27 cellular contexts compared by ENCODE assay signal in the genomic region with DNA sequence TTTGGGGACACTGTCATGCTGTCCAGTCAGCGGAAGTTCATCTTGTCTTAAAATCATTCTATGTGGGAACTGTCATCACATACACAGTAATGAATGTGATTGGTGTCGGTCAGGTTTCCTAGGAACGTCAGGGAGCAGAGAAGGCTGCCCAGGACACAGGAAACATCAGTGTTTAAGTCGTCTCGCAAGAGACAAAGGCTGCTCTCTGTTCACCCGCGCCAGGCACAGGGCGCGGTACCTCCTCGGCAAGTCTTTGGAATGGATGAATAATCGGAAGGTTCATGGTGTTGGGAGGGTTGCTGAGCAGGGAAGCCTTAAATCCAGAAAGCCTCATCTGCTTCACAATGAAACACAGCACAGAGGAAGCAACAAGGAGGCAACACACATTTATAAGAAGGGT.
"Had no signal": no experiment of that assay in that cellular context is flagged by ENCODE, and none has a peak within 500 bp of the region (broad histone marks: within the 10 kb centered on the region; RNA-seq: fewer than 3 reads in every experiment).

No MANE protein-coding gene starts in this region.

- H3K9me3 Mint-ChIP-seq: natural killer cell treated with Interleukin-12 subunit alpha and Interleukin-12 subunit beta and Interleukin-15 and Interleukin-18, amount 100 ng/mL, for 72 hours; neural crest cell had no signal

- H3K4me3 ChIP-seq: coronary artery, esophagus muscularis mucosa, gastroesophageal sphincter, lung, mucosa of descending colon, psoas muscle, skin epidermis, spleen, suprapubic skin, transverse colon, upper lobe of right lung, uterus had no signal

- H3K4me1 ChIP-seq: esophagus muscularis mucosa, foreskin keratinocyte, gastroesophageal sphincter, psoas muscle, spleen, suprapubic skin, transverse colon, upper lobe of right lung, uterus had no signal

- H3K36me3 ChIP-seq: suprapubic skin, transverse colon, upper lobe of right lung, uterus had no signal

- H3K4me3 Mint-ChIP-seq: mesothelial cell of epicardium; natural killer cell treated with Interleukin-12 subunit alpha and Interleukin-12 subunit beta and Interleukin-15 and Interleukin-18, amount 100 ng/mL, for 72 hours; neural crest cell; stimulated activated naive B cell treated with anti-CD40 and anti-IgM and Interleukin-4, amounts not matched to agents 10 μg/mL and 1 μg/mL and 100 μg/mL, for 72 hours; stimulated activated naive CD8-positive, alpha-beta T cell treated with anti-CD3 and anti-CD28 coated beads, Interleukin-15, amount 100 ng/mL, for 72 hours had no signal

- H3K27ac ChIP-seq: coronary artery, esophagus muscularis mucosa, foreskin keratinocyte, gastroesophageal sphincter, psoas muscle, skin epidermis, spleen, suprapubic skin, transverse colon, upper lobe of right lung, uterus had no signal

- H3K4me1 Mint-ChIP-seq: mesothelial cell of epicardium; naive B cell; stimulated activated naive B cell treated with anti-CD40 and anti-IgM and Interleukin-4, amounts not matched to agents 10 μg/mL and 1 μg/mL and 100 μg/mL, for 72 hours; stimulated activated naive CD8-positive, alpha-beta T cell treated with anti-CD3 and anti-CD28 coated beads, Interleukin-15, amount 100 ng/mL, for 72 hours had no signal

- DNase-seq: dermis blood vessel endothelial cell; effector memory CD4-positive, alpha-beta T cell; foreskin keratinocyte; kidney; mesenchymal stem cell; mucosa of descending colon; naive B cell; posterior cingulate gyrus; psoas muscle; right cardiac atrium; spleen; stimulated activated naive B cell treated with anti-CD40 and anti-IgM and Interleukin-4, amounts not matched to agents 10 μg/mL and 1 μg/mL and 100 μg/mL, for 72 hours; stimulated activated naive CD8-positive, alpha-beta T cell treated with anti-CD3 and anti-CD28 coated beads, Interleukin-15, amount 100 ng/mL, for 72 hours; transverse colon; upper lobe of right lung; uterus had no signal

- FAIRE-seq: endothelial cell of umbilical vein, kidney had no signal

- ATAC-seq: foreskin keratinocyte; gastroesophageal sphincter; left lobe of liver; mucosa of descending colon; natural killer cell treated with Interleukin-12 subunit alpha and Interleukin-12 subunit beta and Interleukin-15 and Interleukin-18, amount 100 ng/mL, for 72 hours; psoas muscle; right cardiac atrium; stimulated activated naive B cell treated with anti-CD40 and anti-IgM and Interleukin-4, amounts not matched to agents 10 μg/mL and 1 μg/mL and 100 μg/mL, for 72 hours; stimulated activated naive CD8-positive, alpha-beta T cell treated with anti-CD3 and anti-CD28 coated beads, Interleukin-15, amount 100 ng/mL, for 72 hours; upper lobe of right lung had no signal

- H3K27me3 ChIP-seq: foreskin keratinocyte, spleen, suprapubic skin, transverse colon, upper lobe of right lung, uterus had no signal

- H3K9me3 ChIP-seq: psoas muscle, transverse colon, upper lobe of right lung had no signal

- H3K27ac Mint-ChIP-seq: mesothelial cell of epicardium; naive B cell; natural killer cell treated with Interleukin-12 subunit alpha and Interleukin-12 subunit beta and Interleukin-15 and Interleukin-18, amount 100 ng/mL, for 72 hours; stimulated activated naive B cell treated with anti-CD40 and anti-IgM and Interleukin-4, amounts not matched to agents 10 μg/mL and 1 μg/mL and 100 μg/mL, for 72 hours had no signal
